ENCODE assay signal across 1 cellular context in genomic region chr4:8872402-8873291, GRCh38.
TF ChIP-seq lines count a peak whose summit lies in the region.

No MANE protein-coding gene starts in this region.

TF ChIP-seq in GM23338, 12 proteins besides CTCF, POLR2A, EP300 and RAD21 (continued from another document):
- no peak for TF ChIP-seq REST (IDR thresholded peaks at IDR 0.05; ENCODE audit: unreplicated experiment)
- peak; percentile 90 for TF ChIP-seq EZH2phosphoT487 (IDR thresholded peaks at IDR 0.05; ENCODE audit: unreplicated experiment)
- no peak for TF ChIP-seq ZNF114 (CRISPR knock-in tag; IDR thresholded peaks at IDR 0.05)
